Comparison of ENCODE assay signal across 13 cellular contexts in genomic region chr1:192517716-192518355, GRCh38. TPM values are rescaled to one million over a fixed set of nuclear protein-coding genes. Genes with fewer than 3 reads are reported as not detected.
DNase-seq lines count a peak whose midpoint lies in the region; ATAC-seq and TF ChIP-seq lines count a peak whose summit lies in the region.
"Not testable (repeated sequence)": the region's sequence is repeated elsewhere in the genome, so short reads cannot be mapped to it uniquely, and the experiment has no call there.
"Had no signal": no experiment of that assay in that cellular context is flagged by ENCODE, and none has a peak within 500 bp of the region (broad histone marks: within the 10 kb centered on the region; RNA-seq: fewer than 3 reads in every experiment).

No MANE protein-coding gene starts in this region.

- H2AFZ ChIP-seq in DND-41 (ENCODE audit: low read depth, low read length) (peak overlapping the region; percentile 18; the same call in 1 of the 2 replicates), KMS-11 (ENCODE audit: low read depth) (peak overlapping the region; percentile 56; the same call in 1 of the 2 replicates), SK-N-SH (ENCODE audit: low read depth) (peak overlapping the region; percentile 70; the same call in 1 of the 2 replicates)
- not testable (repeated sequence) for H2AFZ ChIP-seq in mammary epithelial cell (ENCODE audit: low read depth, low read length)

- H3K9me3 Mint-ChIP-seq in activated CD8-positive, alpha-beta memory T cell treated with anti-CD3 and anti-CD28 coated beads, Interleukin-2, amount 10 ng/mL, durations not matched to agents 7 days and 5 days (ENCODE audit: low read depth); memory B cell: not testable (repeated sequence)

- BruUV-seq in A673 (replicated peaks; lab: Mats Ljungman, UMichigan); mammary epithelial cell (replicated peaks; lab: Mats Ljungman, UMichigan): not testable (repeated sequence)

- peak overlapping the region; percentile 86 for H3K27ac Mint-ChIP-seq in activated CD8-positive, alpha-beta memory T cell treated with anti-CD3 and anti-CD28 coated beads, Interleukin-2, amount 10 ng/mL, durations not matched to agents 7 days and 5 days
- peak overlapping the region; percentile 93 for H3K27ac Mint-ChIP-seq in memory B cell

- CTCF ChIA-PET in A673 (lab: Charles Lee); SK-N-SH (lab: Yijun Ruan, JAX); mammary epithelial cell (lab: Charles Lee; ENCODE audit: low non-redundant PET): not testable (repeated sequence)
- CTCF ChIA-PET in activated CD8-positive, alpha-beta memory T cell treated with anti-CD3 and anti-CD28 coated beads, Interleukin-2, amount 10 ng/mL, durations not matched to agents 7 days and 5 days (lab: Charles Lee) = interaction anchor here (1.9 to 2.4 kb wide), 2 partner anchors 22 to 44 kb away, joined by 6 to 8 read pairs; no protein-coding TSS in a partner anchor

- in situ Hi-C loops in mammary epithelial cell (cut with MboI; ENCODE audit: low sequenced_read_pairs in 2 of 2) = not testable (repeated sequence)

- dilution Hi-C loops in mammary epithelial cell (cut with HindIII; ENCODE audit: low sequenced_read_pairs) = not testable (repeated sequence)

- H3K36me3 ChIP-seq in A673 (ENCODE audit: insufficient read depth, low read length, poor library complexity, severe bottlenecking); DND-41 (ENCODE audit: insufficient read depth, low read length); KMS-11 (ENCODE audit: insufficient read depth); SK-N-SH (replicated peaks in 1 of 2; ENCODE audit: control insufficient read depth in 1 of 2, insufficient read depth in 2 of 2, low read length in 1 of 2); mammary epithelial cell (ENCODE audit: insufficient read depth, low read length): not testable (repeated sequence)

- H3K9ac ChIP-seq in DND-41 (ENCODE audit: low read depth, low read length) (peak overlapping the region; percentile 57), KMS-11 (peak overlapping the region; percentile 65; the same call in 1 of the 2 replicates)
- not testable (repeated sequence) for H3K9ac ChIP-seq in SK-N-SH; mammary epithelial cell (ENCODE audit: insufficient read depth, low read length)

- not testable (repeated sequence) for H3K27me3 Mint-ChIP-seq in activated CD8-positive, alpha-beta memory T cell treated with anti-CD3 and anti-CD28 coated beads, Interleukin-2, amount 10 ng/mL, durations not matched to agents 7 days and 5 days; memory B cell

- not testable (repeated sequence) for TF ChIP-seq CTCF in A673 (conservative IDR thresholded peaks at IDR 0.05; ENCODE audit: low read depth, low read length); DND-41 (IDR thresholded peaks at IDR 0.05; ENCODE audit: borderline replicate concordance, extremely low read depth, low read length, poor library complexity, severe bottlenecking); KMS-11 (conservative IDR thresholded peaks at IDR 0.05; ENCODE audit: low read depth, low read length); SK-N-SH (IDR thresholded peaks at IDR 0.05); mammary epithelial cell (conservative IDR thresholded peaks at IDR 0.05 in 1 of 2, IDR thresholded peaks at IDR 0.05 in 1 of 2; ENCODE audit: extremely low read depth in 1 of 2, insufficient read depth in 1 of 2, low read depth in 1 of 2, low read length in 2 of 2)

- H3K9me2 ChIP-seq in SK-N-SH = not testable (repeated sequence)

- not testable (repeated sequence) for H3K36me3 Mint-ChIP-seq in activated CD8-positive, alpha-beta memory T cell treated with anti-CD3 and anti-CD28 coated beads, Interleukin-2, amount 10 ng/mL, durations not matched to agents 7 days and 5 days; memory B cell

- H3K9me3 ChIP-seq in A673 (ENCODE audit: low read depth, low read length, poor library complexity, severe bottlenecking); DND-41 (ENCODE audit: insufficient read depth, low read length, severe bottlenecking); SK-N-SH; mammary epithelial cell (replicated peaks; ENCODE audit: insufficient read depth, low read length): not testable (repeated sequence)

- peak overlapping the region; percentile 3 for H3K4me3 Mint-ChIP-seq in activated CD8-positive, alpha-beta memory T cell treated with anti-CD3 and anti-CD28 coated beads, Interleukin-2, amount 10 ng/mL, durations not matched to agents 7 days and 5 days
- not testable (repeated sequence) for H3K4me3 Mint-ChIP-seq in memory B cell

- POLR2A ChIA-PET in A673 (lab: Charles Lee; ENCODE audit: low non-redundant PET); SK-N-SH (lab: Yijun Ruan, JAX): not testable (repeated sequence)

- peaks cover 17% of the 10 kb centered on the region for H3F3A ChIP-seq in SK-N-SH (replicated peaks; ENCODE audit: insufficient read depth)

- DNase-seq in A673 (ENCODE audit: low spot score); DND-41; SK-N-SH; activated CD8-positive, alpha-beta memory T cell treated with anti-CD3 and anti-CD28 coated beads, Interleukin-2, amount 10 ng/mL, durations not matched to agents 7 days and 5 days; memory B cell (ENCODE audit: low spot score in 2 of 2): not testable (repeated sequence)
- DNase-seq in mammary epithelial cell = peak; percentile 16
- DNase-seq in stimulated activated CD4-positive, alpha-beta T cell treated with anti-CD3 and anti-CD28 coated beads, Interleukin-4, amount 100 ng/mL, for 24 hours = peak; percentile 32

- H3K27ac ChIP-seq in A673 (ENCODE audit: low read depth, low read length, poor library complexity, severe bottlenecking) (peak overlapping the region; percentile 96), DND-41 (ENCODE audit: low read length) (peak overlapping the region; percentile 92), KMS-11 (peak overlapping the region; percentile 93)
- not testable (repeated sequence) for H3K27ac ChIP-seq in SK-N-SH (ENCODE audit: low read depth in 2 of 2, low read length in 1 of 2); mammary epithelial cell (ENCODE audit: insufficient read depth, low read depth, low read length)

- intact Hi-C loops in A673 (cut with micrococcal nuclease; ENCODE audit: unreplicated experiment) = loop anchor here (2.0 kb wide), 1 partner anchor 27 kb away; no protein-coding TSS in a partner anchor
- intact Hi-C loops in mammary epithelial cell (cut with micrococcal nuclease) = not testable (repeated sequence)

- TF ChIP-seq EP300 in SK-N-SH (IDR thresholded peaks at IDR 0.05; ENCODE audit: borderline replicate concordance in 1 of 2, low read depth in 1 of 2, low read length in 1 of 2) = not testable (repeated sequence)

- H3K4me1 ChIP-seq in A673 (ENCODE audit: insufficient read depth, low read length, poor library complexity, severe bottlenecking) = peaks cover 56% of the 10 kb centered on the region
- H3K4me1 ChIP-seq in DND-41 (ENCODE audit: insufficient read depth, low read length) = peaks cover 95% of the 10 kb centered on the region
- peaks cover 71% of the 10 kb centered on the region for H3K4me1 ChIP-seq in KMS-11 (ENCODE audit: low read depth, poor library complexity, severe bottlenecking)
- H3K4me1 ChIP-seq in SK-N-SH (ENCODE audit: control insufficient read depth in 1 of 2, insufficient read depth in 2 of 2, low read depth in 1 of 2, low read length in 1 of 2) = peaks cover 0 to 48% of the 10 kb centered on the region in 2 experiments; a peak in 2 of 4 replicates
- H3K4me1 ChIP-seq in mammary epithelial cell (ENCODE audit: insufficient read depth, low read length) = not testable (repeated sequence)

- 78% methylated on average over 6 of the region's 6 CpGs for WGBS in SK-N-SH (ENCODE audit: low lambda C conversion rate)
- 56% methylated on average over 3 of the region's 6 CpGs for WGBS in mammary epithelial cell (ENCODE audit: low coverage, missing lambda C conversion rate)

- peaks cover 16% of the 10 kb centered on the region for H3K79me2 ChIP-seq in DND-41 (ENCODE audit: insufficient read depth, low read length)
- not testable (repeated sequence) for H3K79me2 ChIP-seq in KMS-11 (ENCODE audit: insufficient read depth, low read depth); SK-N-SH (ENCODE audit: insufficient read depth); mammary epithelial cell (ENCODE audit: insufficient read depth, low read length)

- H3K4me2 ChIP-seq in DND-41 (ENCODE audit: insufficient read depth, low read length) = peak overlapping the region; percentile 56
- peak overlapping the region; percentile 92 for H3K4me2 ChIP-seq in KMS-11
- H3K4me2 ChIP-seq in SK-N-SH; mammary epithelial cell (ENCODE audit: insufficient read depth, low read depth, low read length): not testable (repeated sequence)

- H3K27me3 ChIP-seq in A673 (replicated peaks; ENCODE audit: insufficient read depth, low read depth, low read length, poor library complexity); DND-41 (ENCODE audit: insufficient read depth, low read length, poor library complexity); KMS-11 (ENCODE audit: insufficient read depth, low read depth); SK-N-SH (ENCODE audit: insufficient read depth); mammary epithelial cell (ENCODE audit: insufficient read depth, low read length): not testable (repeated sequence)

- not testable (repeated sequence) for H3K4me3 ChIP-seq in A673 (ENCODE audit: low read depth, low read length, poor library complexity, severe bottlenecking); KMS-11 (IDR thresholded peaks at IDR 0.05; ENCODE audit: insufficient read depth, low read depth, low read length); SK-N-SH (ENCODE audit: low read depth in 2 of 2, low read length in 1 of 2); mammary epithelial cell (replicated peaks in 1 of 3; ENCODE audit: insufficient read depth in 1 of 3, low read depth in 2 of 3, low read length in 3 of 3)
- H3K4me3 ChIP-seq in DND-41 (ENCODE audit: low read depth in 1 of 2, low read length in 2 of 2) = peak overlapping the region in 1 of 2 experiments; percentile 39; a peak in 2 of 4 replicates

- not testable (repeated sequence) for ATAC-seq in DND-41 (ENCODE audit: insufficient read depth, low read depth); activated CD8-positive, alpha-beta memory T cell treated with anti-CD3 and anti-CD28 coated beads, Interleukin-2, amount 10 ng/mL, durations not matched to agents 7 days and 5 days; memory B cell (ENCODE audit: low read depth)

- TF ChIP-seq RAD21 in SK-N-SH (IDR thresholded peaks at IDR 0.05; ENCODE audit: low read length) = not testable (repeated sequence)

- peaks cover 54% of the 10 kb centered on the region for H3K4me1 Mint-ChIP-seq in activated CD8-positive, alpha-beta memory T cell treated with anti-CD3 and anti-CD28 coated beads, Interleukin-2, amount 10 ng/mL, durations not matched to agents 7 days and 5 days
- peaks cover 17% of the 10 kb centered on the region for H3K4me1 Mint-ChIP-seq in memory B cell

- not testable (repeated sequence) for H4K20me1 ChIP-seq in DND-41 (ENCODE audit: insufficient read depth, low read length); KMS-11 (ENCODE audit: insufficient read depth); SK-N-SH (ENCODE audit: insufficient read depth); mammary epithelial cell (ENCODE audit: insufficient read depth, low read length)

RNA-seq across cellular contexts. Expression of gene RGS1, which starts 57.7 kb away (rescaled TPM):
- total RNA-seq in A673 (2021) = 0.28 TPM in 1 of 2 replicates, not detected in the other
- polyA plus RNA-seq in SK-N-SH (2012; rRNA removed) = 0.05 and 0.12 TPM in 2 replicates
- 0.07 and 0.18 TPM in 2 replicates for polyA plus RNA-seq in SK-N-SH (2012; cell fraction: cytosol; rRNA removed)
- polyA plus RNA-seq in SK-N-SH (2012; cell fraction: nucleus; rRNA removed) = 0.11 and 0.24 TPM in 2 replicates
- total RNA-seq in activated CD8-positive, alpha-beta memory T cell treated with anti-CD3 and anti-CD28 coated beads, Interleukin-2, amount 10 ng/mL, durations not matched to agents 7 days and 5 days = 10 to 100 TPM; 27.1 to 35.7 TPM
- not detected for total RNA-seq in mammary epithelial cell
- not detected for polyA plus RNA-seq in mammary epithelial cell
- not detected for polyA minus RNA-seq in mammary epithelial cell
- total RNA-seq: epithelial cell of proximal tubule, fibroblast of villous mesenchyme, H7, MCF 10A, SJCRH30 had no signal

Comparison
In these comparisons a context has a peak if more than half of its experiments do, and no peak if none do; other contexts are left out.
1. RNA of gene RGS1, which starts 57.7 kb away (total RNA-seq): 27.1 to 35.7 TPM in activated CD8-positive, alpha-beta memory T cell treated with anti-CD3 and anti-CD28 coated beads, Interleukin-2, amount 10 ng/mL, durations not matched to agents 7 days and 5 days; 0.28 TPM in A673 and not detected in mammary epithelial cell; every median in the first group is over 10 times any median in the second.